13 cellular contexts compared by ENCODE assay signal in genomic region chr13:31207630-31208549, GRCh38. TPM values are rescaled to one million over a fixed set of nuclear protein-coding genes. Genes with fewer than 3 reads are reported as not detected.
DNase-seq lines count a peak whose midpoint lies in the region; ATAC-seq and TF ChIP-seq lines count a peak whose summit lies in the region.
"Had no signal": no experiment of that assay in that cellular context is flagged by ENCODE, and none has a peak within 500 bp of the region (broad histone marks: within the 10 kb centered on the region; RNA-seq: fewer than 3 reads in every experiment).

No MANE protein-coding gene starts in this region.

- no peak overlapping the region for H3K27ac Mint-ChIP-seq in GM23338
- H3K27ac Mint-ChIP-seq: activated T-cell treated with anti-CD3 and anti-CD28 coated beads, Interleukin-2, amount 50 U/mL, for 72 hours; memory B cell had no signal

- WGBS in gastroesophageal sphincter (ENCODE audit: low coverage in 1 of 2), 2 donors, result 29 to 49% methylated on average over 4 to 13 of the region's 15 CpGs

- ATAC-seq in GM23338 (peak; percentile 52), gastroesophageal sphincter (peak; percentile 73), sciatic nerve (peak; percentile 51), HG03565 (IDR thresholded peaks at IDR 0.05; ENCODE audit: unreplicated experiment) (no peak)
- ATAC-seq: activated T-cell treated with anti-CD3 and anti-CD28 coated beads, Interleukin-2, amount 50 U/mL, for 72 hours had no signal

- H3K36me3 Mint-ChIP-seq in GM23338 (ENCODE audit: low read depth), result no peaks in the 10 kb centered on the region
- H3K36me3 Mint-ChIP-seq: memory B cell had no signal

- H3K36me3 ChIP-seq in GM23338 (ENCODE audit: insufficient read depth), result no peaks in the 10 kb centered on the region
- no peaks in the 10 kb centered on the region for H3K36me3 ChIP-seq in gastroesophageal sphincter

- no peaks in the 10 kb centered on the region for H3F3A ChIP-seq in GM23338 (replicated peaks; ENCODE audit: low read depth)

- H3K4me1 ChIP-seq in GM23338 (ENCODE audit: insufficient read depth) (peaks cover 9% of the 10 kb centered on the region), gastroesophageal sphincter (peaks cover 0 to 41% (median 13%) of the 10 kb centered on the region in 3 donors)

- no peaks in the 10 kb centered on the region for H3K9me2 ChIP-seq in GM23338 (ENCODE audit: insufficient read depth)

- no peaks in the 10 kb centered on the region; the same call in 2 of the 3 replicates for H3K9me3 Mint-ChIP-seq in GM23338
- H3K9me3 Mint-ChIP-seq: activated T-cell treated with anti-CD3 and anti-CD28 coated beads, Interleukin-2, amount 50 U/mL, for 72 hours; memory B cell had no signal

- H3K4me3 ChIP-seq in GM23338, result no peak overlapping the region
- no peak overlapping the region for H3K4me3 ChIP-seq in gastroesophageal sphincter

- H4K20me1 ChIP-seq in GM23338 (replicated peaks; ENCODE audit: insufficient read depth), result no peaks in the 10 kb centered on the region

- TF ChIP-seq POLR2A in gastroesophageal sphincter (IDR thresholded peaks at IDR 0.05), result no peak

- no peaks in the 10 kb centered on the region for H3K27me3 Mint-ChIP-seq in GM23338 (ENCODE audit: insufficient read depth, low read depth, poor library complexity)
- H3K27me3 Mint-ChIP-seq: memory B cell had no signal

- TF ChIP-seq EP300 in gastroesophageal sphincter (IDR thresholded peaks at IDR 0.05), result no peak

- H3K27me3 ChIP-seq in GM23338 (ENCODE audit: insufficient read depth), result no peaks in the 10 kb centered on the region
- no peaks in the 10 kb centered on the region for H3K27me3 ChIP-seq in gastroesophageal sphincter

- H3K4me3 Mint-ChIP-seq in GM23338, result no peak overlapping the region
- H3K4me3 Mint-ChIP-seq: activated T-cell treated with anti-CD3 and anti-CD28 coated beads, Interleukin-2, amount 50 U/mL, for 72 hours; memory B cell had no signal

- DNase-seq in GM23338 (ENCODE audit: low spot score) (no peak), RPMI7951 (ENCODE audit: low read depth) (peak; percentile 26), sciatic nerve (ENCODE audit: low spot score) (no peak), NCI-H510A treated with DMSO at 0.1 percent for 48 hours (lab: John Stamatoyannopoulos, UW) (no peak), SIG-M5 treated with dmso at 0.1 percent for 504 hours (lab: John Stamatoyannopoulos, UW; ENCODE audit: unreplicated experiment) (no peak)
- no peak for DNase-seq in activated CD4-positive, alpha-beta T cell treated with anti-CD3 and anti-CD28 coated beads, Interleukin-2, amount 50 U/mL, for 48 hours
- DNase-seq: activated T-cell treated with anti-CD3 and anti-CD28 coated beads, Interleukin-2, amount 50 U/mL, for 72 hours; NCI-H146; stimulated activated CD4-positive, alpha-beta T cell treated with anti-CD3 and anti-CD28 coated beads, Interleukin-4, amount 100 ng/mL, for 1 hour; T-helper 2 cell had no signal

- no peak overlapping the region for H3K4me2 ChIP-seq in GM23338

- intact Hi-C loops in sciatic nerve (cut with DNase I), result no loop called here

- peaks cover 27% of the 10 kb centered on the region for H3K4me1 Mint-ChIP-seq in GM23338

- H3K79me2 ChIP-seq in GM23338 (replicated peaks; ENCODE audit: insufficient read depth), result no peaks in the 10 kb centered on the region

- TF ChIP-seq CTCF in GM23338 (conservative IDR thresholded peaks at IDR 0.05; ENCODE audit: low read depth in 2 of 2), result no peak
- TF ChIP-seq CTCF in gastroesophageal sphincter (IDR thresholded peaks at IDR 0.05), result no peak

- H3K9me3 ChIP-seq in gastroesophageal sphincter, result no peaks in the 10 kb centered on the region

- H3K27ac ChIP-seq in GM23338 (ENCODE audit: low read depth) (no peak overlapping the region), gastroesophageal sphincter (peak overlapping the region in 3 of 4 donors; percentile 33 to 72 (median 42))

- no peak overlapping the region for H2AFZ ChIP-seq in GM23338

TF ChIP-seq in GM23338, 12 proteins besides CTCF, POLR2A, EP300 and RAD21 (continues in another document):
- TF ChIP-seq EZH2phosphoT487 (IDR thresholded peaks at IDR 0.05; ENCODE audit: unreplicated experiment) (no peak), NANOG (IDR thresholded peaks at IDR 0.05; ENCODE audit: borderline replicate concordance) (no peak), STAT1 (IDR thresholded peaks at IDR 0.05; ENCODE audit: unreplicated experiment) (no peak)
- TF ChIP-seq, protein P1, sequence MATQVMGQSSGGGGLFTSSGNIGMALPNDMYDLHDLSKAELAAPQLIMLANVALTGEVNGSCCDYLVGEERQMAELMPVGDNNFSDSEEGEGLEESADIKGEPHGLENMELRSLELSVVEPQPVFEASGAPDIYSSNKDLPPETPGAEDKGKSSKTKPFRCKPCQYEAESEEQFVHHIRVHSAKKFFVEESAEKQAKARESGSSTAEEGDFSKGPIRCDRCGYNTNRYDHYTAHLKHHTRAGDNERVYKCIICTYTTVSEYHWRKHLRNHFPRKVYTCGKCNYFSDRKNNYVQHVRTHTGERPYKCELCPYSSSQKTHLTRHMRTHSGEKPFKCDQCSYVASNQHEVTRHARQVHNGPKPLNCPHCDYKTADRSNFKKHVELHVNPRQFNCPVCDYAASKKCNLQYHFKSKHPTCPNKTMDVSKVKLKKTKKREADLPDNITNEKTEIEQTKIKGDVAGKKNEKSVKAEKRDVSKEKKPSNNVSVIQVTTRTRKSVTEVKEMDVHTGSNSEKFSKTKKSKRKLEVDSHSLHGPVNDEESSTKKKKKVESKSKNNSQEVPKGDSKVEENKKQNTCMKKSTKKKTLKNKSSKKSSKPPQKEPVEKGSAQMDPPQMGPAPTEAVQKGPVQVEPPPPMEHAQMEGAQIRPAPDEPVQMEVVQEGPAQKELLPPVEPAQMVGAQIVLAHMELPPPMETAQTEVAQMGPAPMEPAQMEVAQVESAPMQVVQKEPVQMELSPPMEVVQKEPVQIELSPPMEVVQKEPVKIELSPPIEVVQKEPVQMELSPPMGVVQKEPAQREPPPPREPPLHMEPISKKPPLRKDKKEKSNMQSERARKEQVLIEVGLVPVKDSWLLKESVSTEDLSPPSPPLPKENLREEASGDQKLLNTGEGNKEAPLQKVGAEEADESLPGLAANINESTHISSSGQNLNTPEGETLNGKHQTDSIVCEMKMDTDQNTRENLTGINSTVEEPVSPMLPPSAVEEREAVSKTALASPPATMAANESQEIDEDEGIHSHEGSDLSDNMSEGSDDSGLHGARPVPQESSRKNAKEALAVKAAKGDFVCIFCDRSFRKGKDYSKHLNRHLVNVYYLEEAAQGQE (IDR thresholded peaks at IDR 0.05; ENCODE audit: unreplicated experiment), result no peak

RNA-seq across cellular contexts. Expression of gene B3GLCT, which starts 8.1 kb away (rescaled TPM):
- total RNA-seq in GM23338 (2014; rRNA removed; shearing (Covaris generic)), result 4.3 and 4.4 TPM in 2 replicates
- 2.0 and 2.2 TPM in 2 replicates for polyA plus RNA-seq in GM23338 (2016; fragmentation: Nextera tagmentation; extraction: Ambion mirVana)
- total RNA-seq in RPMI7951 (2014; rRNA removed; shearing (Covaris generic)), result 18.3 and 18.8 TPM in 2 replicates
- 10 to 100 TPM in 1 of 4 donors, 1 to 10 TPM in 3; 6.2 to 15.2 (median 7.8) TPM for total RNA-seq in gastroesophageal sphincter
- 5.9 TPM for total RNA-seq in sciatic nerve

RNA-seq across cellular contexts. Expression of gene HSPH1, which starts 46.2 kb away (rescaled TPM):
- 98.0 and 112 TPM in 2 replicates for total RNA-seq in GM23338 (2014; rRNA removed; shearing (Covaris generic))
- 142 and 147 TPM in 2 replicates for polyA plus RNA-seq in GM23338 (2016; fragmentation: Nextera tagmentation; extraction: Ambion mirVana)
- 57.5 and 79.7 TPM in 2 replicates for total RNA-seq in RPMI7951 (2014; rRNA removed; shearing (Covaris generic))
- 10 to 100 TPM; 36.5 to 47.0 (median 42.2) TPM for total RNA-seq in gastroesophageal sphincter
- 52.4 TPM for total RNA-seq in sciatic nerve
